ENCODE assay signal across 8 cellular contexts in genomic region chr18:34661464-34662087, GRCh38. TPM values are rescaled to one million over a fixed set of nuclear protein-coding genes. Genes with fewer than 3 reads are reported as not detected.
DNase-seq lines count a peak whose midpoint lies in the region; ATAC-seq, FAIRE-seq and TF ChIP-seq lines count a peak whose summit lies in the region.

No MANE protein-coding gene starts in this region.

- peaks cover 11% of the 10 kb centered on the region for H3K27me3 Mint-ChIP-seq in CD8-positive, alpha-beta T cell (ENCODE audit: low read depth)
- H3K27me3 Mint-ChIP-seq in MCF 10A (ENCODE audit: insufficient read depth, unreplicated experiment) (no peaks in the 10 kb centered on the region), type B pancreatic cell (no peaks in the 10 kb centered on the region)

- H3K4me3 ChIP-seq in CD8-positive, alpha-beta T cell (ENCODE audit: low read depth, low read length) = no peak overlapping the region
- H3K4me3 ChIP-seq in kidney (ENCODE audit: low read length in 2 of 2) = no peak overlapping the region

- no peaks in the 10 kb centered on the region for H3K9me3 Mint-ChIP-seq in CD8-positive, alpha-beta T cell
- no peaks in the 10 kb centered on the region for H3K9me3 Mint-ChIP-seq in MCF 10A (ENCODE audit: unreplicated experiment)
- H3K9me3 Mint-ChIP-seq in type B pancreatic cell = no peaks in the 10 kb centered on the region

- no peak for FAIRE-seq in kidney (lab: Jason Lieb, UNC)

- no peak overlapping the region for H3K27ac Mint-ChIP-seq in CD8-positive, alpha-beta T cell
- no peak overlapping the region for H3K27ac Mint-ChIP-seq in MCF 10A (ENCODE audit: low read depth, unreplicated experiment)
- no peak overlapping the region for H3K27ac Mint-ChIP-seq in type B pancreatic cell

- H3K27ac ChIP-seq in CD8-positive, alpha-beta T cell (ENCODE audit: low read depth, low read length) = no peak overlapping the region
- H3K27ac ChIP-seq in kidney (ENCODE audit: low read depth in 2 of 2, low read length in 2 of 2) = no peak overlapping the region

- TF ChIP-seq CTCF in CD8-positive, alpha-beta T cell (IDR thresholded peaks at IDR 0.05) = peak; percentile 68
- TF ChIP-seq CTCF in MCF 10A (IDR thresholded peaks at IDR 0.05; ENCODE audit: unreplicated experiment) (peak; percentile 59), kidney (IDR thresholded peaks at IDR 0.05; ENCODE audit: borderline replicate concordance, extremely low read depth, insufficient read depth) (peak; percentile 71), type B pancreatic cell (conservative IDR thresholded peaks at IDR 0.05) (peak; percentile 87)

- H3K4me1 ChIP-seq in CD8-positive, alpha-beta T cell (ENCODE audit: insufficient read depth, low read length) = no peaks in the 10 kb centered on the region
- H3K4me1 ChIP-seq in kidney (ENCODE audit: control insufficient read depth in 1 of 2, insufficient read depth in 1 of 2, low read depth in 1 of 2, low read length in 2 of 2) = no peaks in the 10 kb centered on the region

- intact Hi-C loops in CD8-positive, alpha-beta T cell (cut with DNase I, micrococcal nuclease) = no loop called here
- intact Hi-C loops in MCF 10A (cut with micrococcal nuclease) = loop anchor here (1.0 to 5.0 kb wide), 5 partner anchors 46 to 539 kb away; no protein-coding TSS in a partner anchor
- intact Hi-C loops in kidney (cut with DNase I) = no loop called here

- H3K27me3 ChIP-seq in CD8-positive, alpha-beta T cell (ENCODE audit: insufficient read depth, low read length) = no peaks in the 10 kb centered on the region

- DNase-seq in CD8-positive, alpha-beta T cell = no peak
- DNase-seq in NCI-H345 (lab: John Stamatoyannopoulos, UW) (peak; percentile 53), MCF 10A (ENCODE audit: unreplicated experiment) (peak; percentile 67), kidney (no peak), type B pancreatic cell (ENCODE audit: extremely low spot score, unreplicated experiment) (no peak), NK-92 (lab: John Stamatoyannopoulos, UW; ENCODE audit: unreplicated experiment) (no peak)

- H3K4me3 Mint-ChIP-seq in CD8-positive, alpha-beta T cell = no peak overlapping the region
- H3K4me3 Mint-ChIP-seq in MCF 10A (ENCODE audit: unreplicated experiment) (no peak overlapping the region), type B pancreatic cell (no peak overlapping the region)

- no peaks in the 10 kb centered on the region for H3K9me3 ChIP-seq in CD8-positive, alpha-beta T cell (ENCODE audit: low read length)
- H3K9me3 ChIP-seq in kidney (ENCODE audit: control insufficient read depth in 1 of 2, low read length in 2 of 2) = no peaks in the 10 kb centered on the region

- CTCF ChIA-PET in CD8-positive, alpha-beta T cell (lab: Charles Lee) = interaction anchor here (0.7 to 1.9 kb wide), 7 partner anchors 10 to 172 kb away, joined by 3 to 17 read pairs (median 4); no protein-coding TSS in a partner anchor
- CTCF ChIA-PET in MCF 10A (lab: Yijun Ruan, JAX) = interaction anchor here (0.6 to 5.6 kb wide), 61 partner anchors 9 to 1780 kb away, joined by 3 to 148 read pairs (median 5); partner anchors contain the start of gene DTNA

- POLR2A ChIA-PET in CD8-positive, alpha-beta T cell (lab: Charles Lee) = interaction anchor here (0.6 kb wide), 1 partner anchor 1976 kb away, joined by 3 read pairs; no protein-coding TSS in a partner anchor
- POLR2A ChIA-PET in MCF 10A (lab: Yijun Ruan, JAX) = interaction anchor here (0.9 to 3.9 kb wide), 3 partner anchors 11 to 77 kb away, joined by 3 to 32 read pairs (median 4); partner anchors contain the start of gene DTNA

- H3K36me3 Mint-ChIP-seq in CD8-positive, alpha-beta T cell = no peaks in the 10 kb centered on the region
- H3K36me3 Mint-ChIP-seq in MCF 10A (ENCODE audit: insufficient read depth, unreplicated experiment) (no peaks in the 10 kb centered on the region), type B pancreatic cell (no peaks in the 10 kb centered on the region)

- no TSS peak for BruUV-seq in MCF 10A (replicated peaks; lab: Mats Ljungman, UMichigan)

- no peak overlapping the region for H3K9ac ChIP-seq in kidney (ENCODE audit: low read length in 2 of 2)

- no peaks in the 10 kb centered on the region for H3K36me3 ChIP-seq in CD8-positive, alpha-beta T cell (ENCODE audit: insufficient read depth, low read length)
- no peaks in the 10 kb centered on the region for H3K36me3 ChIP-seq in kidney (ENCODE audit: control insufficient read depth in 1 of 2, insufficient read depth in 2 of 2, low read length in 2 of 2)

- ATAC-seq in CD8-positive, alpha-beta T cell = no peak
- ATAC-seq in GM18870 (IDR thresholded peaks at IDR 0.05; ENCODE audit: unreplicated experiment) (peak; percentile 79), HG03097 (IDR thresholded peaks at IDR 0.05; ENCODE audit: low FRiP score, unreplicated experiment) (peak; percentile 88)

- no peaks in the 10 kb centered on the region for H3K4me1 Mint-ChIP-seq in CD8-positive, alpha-beta T cell (ENCODE audit: low read depth)
- H3K4me1 Mint-ChIP-seq in MCF 10A (ENCODE audit: insufficient read depth, unreplicated experiment) = peaks cover 16% of the 10 kb centered on the region
- peaks cover 9% of the 10 kb centered on the region for H3K4me1 Mint-ChIP-seq in type B pancreatic cell (ENCODE audit: unreplicated experiment)

RNA-seq across cellular contexts. Expression of gene DTNA, which starts 48.5 kb away (rescaled TPM):
- not detected for total RNA-seq in CD8-positive, alpha-beta T cell
- total RNA-seq in MCF 10A (2022) (0.91 TPM in 1 of 2 replicates, not detected in the other), kidney (22.3 TPM), type B pancreatic cell (ENCODE audit: low replicate concordance) (8.6 and 23.6 TPM in 2 replicates)
- 6.2 TPM for polyA plus RNA-seq in kidney (ENCODE audit: insufficient read depth, low read depth, low replicate concordance)

Comparison
In these comparisons a context has a peak if more than half of its experiments do, and no peak if none do; other contexts are left out.
1. DNase-seq: peak in NCI-H345 (single experiment) and MCF 10A (single experiment); none in CD8-positive, alpha-beta T cell (0 of 7), kidney (single experiment), type B pancreatic cell (single experiment) and NK-92 (single experiment).
2. Peak in every context shown above with its lines, with median percentiles within 50 percentile points of each other: CTCF ChIP-seq.